8 cellular contexts compared by ENCODE assay signal in the genomic region with DNA sequence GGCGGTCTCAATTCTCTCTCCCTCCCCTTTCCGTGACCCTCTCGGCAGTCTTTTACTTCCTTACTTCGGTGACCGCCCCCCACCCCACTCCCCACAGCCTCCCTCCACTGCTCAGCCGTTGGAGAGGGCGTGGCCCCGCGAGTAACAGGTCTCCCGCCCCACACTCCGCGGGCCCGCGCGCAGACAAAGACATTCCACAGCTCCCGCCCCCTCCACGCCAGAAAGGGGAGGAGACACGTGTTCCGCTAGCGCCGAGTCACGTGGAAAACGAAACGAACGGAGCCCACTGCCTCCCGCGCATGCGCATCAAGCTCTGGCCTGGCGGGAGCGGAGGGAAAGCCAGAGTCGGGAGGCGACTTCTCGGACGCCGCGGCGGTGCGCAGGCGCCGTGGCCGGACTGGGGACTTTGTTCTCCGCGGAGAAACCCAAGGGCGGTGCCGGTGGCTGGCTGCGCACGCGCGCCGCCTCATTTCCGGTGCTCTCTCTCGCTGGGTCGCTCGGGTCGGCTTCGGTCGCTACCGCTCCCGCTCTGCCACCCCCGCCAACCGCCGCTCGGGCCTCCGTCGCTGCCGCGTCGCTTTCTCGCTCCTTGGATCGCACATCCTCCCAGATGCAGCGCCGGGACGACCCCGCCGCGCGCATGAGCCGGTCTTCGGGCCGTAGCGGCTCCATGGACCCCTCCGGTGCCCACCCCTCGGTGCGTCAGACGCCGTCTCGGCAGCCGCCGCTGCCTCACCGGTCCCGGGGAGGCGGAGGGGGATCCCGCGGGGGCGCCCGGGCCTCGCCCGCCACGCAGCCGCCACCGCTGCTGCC.
DNase-seq lines count a peak whose midpoint lies in the region; ATAC-seq and TF ChIP-seq lines count a peak whose summit lies in the region.

A gene with protein sequence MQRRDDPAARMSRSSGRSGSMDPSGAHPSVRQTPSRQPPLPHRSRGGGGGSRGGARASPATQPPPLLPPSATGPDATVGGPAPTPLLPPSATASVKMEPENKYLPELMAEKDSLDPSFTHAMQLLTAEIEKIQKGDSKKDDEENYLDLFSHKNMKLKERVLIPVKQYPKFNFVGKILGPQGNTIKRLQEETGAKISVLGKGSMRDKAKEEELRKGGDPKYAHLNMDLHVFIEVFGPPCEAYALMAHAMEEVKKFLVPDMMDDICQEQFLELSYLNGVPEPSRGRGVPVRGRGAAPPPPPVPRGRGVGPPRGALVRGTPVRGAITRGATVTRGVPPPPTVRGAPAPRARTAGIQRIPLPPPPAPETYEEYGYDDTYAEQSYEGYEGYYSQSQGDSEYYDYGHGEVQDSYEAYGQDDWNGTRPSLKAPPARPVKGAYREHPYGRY (plus strand): TSS at position 483 of the 813 bp plus-strand sequence. CDS start 128 bp downstream, at position 611.

- peaks cover 16% of the 10 kb centered on the region for H3F3A ChIP-seq in MM.1S (ENCODE audit: insufficient read depth, low read length)

- peaks cover 49% of the 10 kb centered on the region for H3K79me2 ChIP-seq in MM.1S (ENCODE audit: low read length)

- peaks cover 5% of the 10 kb centered on the region for H3K27me3 Mint-ChIP-seq in nephron progenitor cell (ENCODE audit: low read depth, poor library complexity)
- H3K27me3 Mint-ChIP-seq in stimulated activated naive CD8-positive, alpha-beta T cell treated with anti-CD3 and anti-CD28 coated beads, Interleukin-15, amount 100 ng/mL, for 72 hours: no peaks in the 10 kb centered on the region

- peaks cover 16% of the 10 kb centered on the region for H4K20me1 ChIP-seq in MM.1S (ENCODE audit: insufficient read depth, low read length)

- peak within 1 kb of the TSS; percentile 91 for H3K27ac ChIP-seq in MM.1S (ENCODE audit: low read length)

- H3K36me3 Mint-ChIP-seq in nephron progenitor cell (ENCODE audit: low read depth): peaks cover 31% of the 10 kb centered on the region

- no peaks in the 10 kb centered on the region for H3K9me2 ChIP-seq in MM.1S (replicated peaks; ENCODE audit: insufficient read depth, low read length)

- H3K27me3 ChIP-seq in HAP-1 (ENCODE audit: low read depth) (no peaks in the 10 kb centered on the region), MM.1S (replicated peaks; ENCODE audit: insufficient read depth, low read length) (no peaks in the 10 kb centered on the region)

- DNase-seq in HAP-1 (ENCODE audit: low spot score in 2 of 2) (peak; percentile 97 to 99), MM.1S (peak; percentile 99), SIG-M5 (lab: John Stamatoyannopoulos, UW) (peak; percentile 80), activated gamma-delta T cell (lab: John Stamatoyannopoulos, UW) (peak; percentile 97), fibroblast of the conjunctiva (ENCODE audit: low read depth) (peak; percentile 99), nephron progenitor cell (peak; percentile 99)
- peak; percentile 99 for DNase-seq in stimulated activated naive CD8-positive, alpha-beta T cell treated with anti-CD3 and anti-CD28 coated beads, Interleukin-15, amount 100 ng/mL, for 72 hours

- peak within 1 kb of the TSS; percentile 88 for H3K4me2 ChIP-seq in MM.1S (ENCODE audit: low read depth, low read length)

- H3K36me3 ChIP-seq in ES-I3 (ENCODE audit: insufficient read depth, low read length) (peaks cover 7% of the 10 kb centered on the region), HAP-1 (replicated peaks) (peaks cover 26% of the 10 kb centered on the region), MM.1S (replicated peaks; ENCODE audit: insufficient read depth, low read length) (no peaks in the 10 kb centered on the region; the same call in 1 of the 2 replicates)

- in situ Hi-C loops in HAP-1 (cut with MboI; ENCODE audit: low sequenced_read_pairs): no loop called here

- H3K4me3 Mint-ChIP-seq in nephron progenitor cell: peak within 1 kb of the TSS; percentile 95
- H3K4me3 Mint-ChIP-seq in stimulated activated naive CD8-positive, alpha-beta T cell treated with anti-CD3 and anti-CD28 coated beads, Interleukin-15, amount 100 ng/mL, for 72 hours: peak within 1 kb of the TSS; percentile 83 to 95

- H3K4me3 ChIP-seq in HAP-1 (peak within 1 kb of the TSS; percentile 99), MM.1S (ENCODE audit: low read length) (peak within 1 kb of the TSS; percentile 95)

- H3K9ac ChIP-seq in ES-I3 (ENCODE audit: low read depth, low read length) (peak within 1 kb of the TSS; percentile 76), MM.1S (ENCODE audit: low read length) (peak within 1 kb of the TSS; percentile 94)

- peak; percentile 91 for ATAC-seq in stimulated activated naive CD8-positive, alpha-beta T cell treated with anti-CD3 and anti-CD28 coated beads, Interleukin-15, amount 100 ng/mL, for 72 hours

- H2AFZ ChIP-seq in MM.1S (ENCODE audit: low read length): peak within 1 kb of the TSS; percentile 81

- H3K27ac Mint-ChIP-seq in nephron progenitor cell: peak within 1 kb of the TSS; percentile 99
- peak within 1 kb of the TSS; percentile 92 to 99 for H3K27ac Mint-ChIP-seq in stimulated activated naive CD8-positive, alpha-beta T cell treated with anti-CD3 and anti-CD28 coated beads, Interleukin-15, amount 100 ng/mL, for 72 hours

- H3K4me1 ChIP-seq in ES-I3 (ENCODE audit: insufficient read depth, low read length) (peaks cover 8% of the 10 kb centered on the region; the same call in 1 of the 2 replicates), HAP-1 (peaks cover 14% of the 10 kb centered on the region), MM.1S (ENCODE audit: low read length) (peaks cover 20% of the 10 kb centered on the region)

- H3K9me3 ChIP-seq in ES-I3 (ENCODE audit: control insufficient read depth, insufficient read depth, low read length): no peaks in the 10 kb centered on the region
- H3K9me3 ChIP-seq in HAP-1: no peaks in the 10 kb centered on the region
- no peaks in the 10 kb centered on the region for H3K9me3 ChIP-seq in MM.1S (replicated peaks; ENCODE audit: insufficient read depth, low read length)

- peaks cover 6% of the 10 kb centered on the region for H3K9me3 Mint-ChIP-seq in nephron progenitor cell
- H3K9me3 Mint-ChIP-seq in stimulated activated naive CD8-positive, alpha-beta T cell treated with anti-CD3 and anti-CD28 coated beads, Interleukin-15, amount 100 ng/mL, for 72 hours: no peaks in the 10 kb centered on the region

- TF ChIP-seq CTCF in MM.1S (IDR thresholded peaks at IDR 0.05; ENCODE audit: low read length) (no peak), nephron progenitor cell (IDR thresholded peaks at IDR 0.05) (no peak)

- peaks cover 35% of the 10 kb centered on the region for H3K4me1 Mint-ChIP-seq in nephron progenitor cell
- peaks cover 36% of the 10 kb centered on the region for H3K4me1 Mint-ChIP-seq in stimulated activated naive CD8-positive, alpha-beta T cell treated with anti-CD3 and anti-CD28 coated beads, Interleukin-15, amount 100 ng/mL, for 72 hours

Comparison
In these comparisons a context has a peak if more than half of its experiments do, and no peak if none do; other contexts are left out.
1. Peak in every context shown above with its lines: DNase-seq, ATAC-seq, H3K4me3 ChIP-seq and H3K27ac ChIP-seq.